In the genomic region with DNA sequence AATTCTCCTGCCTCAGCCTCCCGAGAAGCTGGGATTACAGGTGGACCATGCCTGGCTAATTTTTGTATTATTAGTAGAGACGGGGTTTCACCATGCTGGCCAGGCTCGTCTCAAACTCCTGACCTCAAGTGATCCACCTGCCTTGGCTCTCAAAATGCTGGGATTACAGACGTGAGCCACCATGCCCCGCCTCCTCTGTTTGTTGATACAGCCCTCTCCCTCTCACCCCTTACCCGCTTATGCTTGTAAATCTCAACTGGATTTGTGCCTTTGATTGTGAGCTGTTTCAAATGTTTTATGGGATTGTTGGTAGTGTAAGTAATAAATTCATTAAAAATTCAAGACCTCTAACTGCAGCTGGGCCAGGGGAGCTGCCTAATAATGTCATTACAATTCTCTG, we compare ENCODE assay signal across 25 cellular contexts.
"Had no signal": no experiment of that assay in that cellular context is flagged by ENCODE, and none has a peak within 500 bp of the region (broad histone marks: within the 10 kb centered on the region; RNA-seq: fewer than 3 reads in every experiment).

No MANE protein-coding gene starts in this region.

- H3K9me3 Mint-ChIP-seq: mesothelial cell of epicardium; nephron; neural progenitor cell; stimulated activated naive CD8-positive, alpha-beta T cell treated with anti-CD3 and anti-CD28 coated beads, Interleukin-15, amount 100 ng/mL, for 72 hours had no signal

- H3K4me3 Mint-ChIP-seq: effector memory CD8-positive, alpha-beta T cell; immature natural killer cell; memory B cell; mesothelial cell of epicardium; naive B cell; nephron; neural progenitor cell; stimulated activated naive CD8-positive, alpha-beta T cell treated with anti-CD3 and anti-CD28 coated beads, Interleukin-15, amount 100 ng/mL, for 72 hours had no signal

- DNase-seq: colonic mucosa; dermis blood vessel endothelial cell; effector memory CD8-positive, alpha-beta T cell; erythroblast; hypothalamus; immature natural killer cell; islet precursor cell; kidney glomerular epithelial cell; left colon; mucosa of descending colon; naive B cell; stimulated activated CD4-positive, alpha-beta T cell treated with anti-CD3 and anti-CD28 coated beads, Interleukin-12 subunit alpha, Interleukin-12 subunit beta, amount 100 ng/mL, for 4 hours; stimulated activated CD4-positive, alpha-beta T cell treated with anti-CD3 and anti-CD28 coated beads, Interleukin-1b, Interleukin-23, amount 100 ng/mL, for 48 hours; stimulated activated CD4-positive, alpha-beta T cell treated with anti-CD3 and anti-CD28 coated beads, Interleukin-4, amount 100 ng/mL, for 1 hour; stimulated activated CD8-positive, alpha-beta memory T cell treated with anti-CD3 and anti-CD28 coated beads, Interleukin-4, amount 100 ng/mL, for 48 hours; stimulated activated naive CD4-positive, alpha-beta T cell; stimulated activated naive CD8-positive, alpha-beta T cell treated with anti-CD3 and anti-CD28 coated beads, Interleukin-15, amount 100 ng/mL, for 72 hours; transverse colon; upper lobe of right lung; uterus had no signal

- ATAC-seq: effector memory CD8-positive, alpha-beta T cell; left colon; mucosa of descending colon; sciatic nerve; stimulated activated naive CD8-positive, alpha-beta T cell treated with anti-CD3 and anti-CD28 coated beads, Interleukin-15, amount 100 ng/mL, for 72 hours had no signal

- H3K36me3 Mint-ChIP-seq: immature natural killer cell, memory B cell, mesothelial cell of epicardium, naive B cell, neural progenitor cell had no signal

- H3K27ac Mint-ChIP-seq: effector memory CD8-positive, alpha-beta T cell; immature natural killer cell; memory B cell; mesothelial cell of epicardium; naive B cell; nephron; neural progenitor cell had no signal

- H3K4me1 Mint-ChIP-seq: immature natural killer cell; memory B cell; mesothelial cell of epicardium; naive B cell; nephron; neural progenitor cell; stimulated activated naive CD8-positive, alpha-beta T cell treated with anti-CD3 and anti-CD28 coated beads, Interleukin-15, amount 100 ng/mL, for 72 hours had no signal
